ENCODE assay signal across 8 cellular contexts in genomic region chr13:112587767-112588489, GRCh38. TPM values are rescaled to one million over a fixed set of nuclear protein-coding genes. Genes with fewer than 3 reads are reported as not detected.
A peak's percentile ranks its signal among the peaks of the same experiment; 100 is the strongest.
DNase-seq lines count a peak whose midpoint lies in the region; ATAC-seq and TF ChIP-seq lines count a peak whose summit lies in the region.

TSS of gene TUBGCP3 (minus strand) at chr13:112588153. CDS start at chr13:112587980, 173 bp downstream.

- H2AK5ac ChIP-seq in trophoblast cell (ENCODE audit: low read length) = peak within 1 kb of the TSS; percentile 83

- peak within 1 kb of the TSS; percentile 88 for H2AFZ ChIP-seq in trophoblast cell (ENCODE audit: insufficient read depth, low read length, poor library complexity)

- peak; percentile 93 for DNase-seq in GM10266 (ENCODE audit: extremely low spot score)
- no peak for DNase-seq in HFF-Myc (ENCODE audit: extremely low read depth, low read depth)
- DNase-seq in NB4 (ENCODE audit: low read depth) = peak; percentile 94
- peak; percentile 88 for DNase-seq in SW480 (ENCODE audit: low spot score)
- peak; percentile 60 for DNase-seq in activated naive CD8-positive, alpha-beta T cell treated with anti-CD3 and anti-CD28 coated beads, Interleukin-2, amount 50 U/mL, for 16 hours (ENCODE audit: low read depth, low spot score)
- DNase-seq in Right ventricle myocardium superior = peak; percentile 94
- DNase-seq in trophoblast cell = peak; percentile 66 to 80
- peak; percentile 77 to 90 for DNase-seq in tibial artery

- H3K79me1 ChIP-seq in trophoblast cell (ENCODE audit: low read length) = peaks cover 9% of the 10 kb centered on the region

- peaks cover 7% of the 10 kb centered on the region for H3K79me2 ChIP-seq in trophoblast cell (ENCODE audit: control insufficient read depth, insufficient read depth, low read length, poor library complexity)

- H3K9me3 ChIP-seq in trophoblast cell (ENCODE audit: insufficient read depth, low read depth, low read length) (no peaks in the 10 kb centered on the region), tibial artery (no peaks in the 10 kb centered on the region)

- peak within 1 kb of the TSS; percentile 99 for H4K8ac ChIP-seq in trophoblast cell (ENCODE audit: low read depth, low read length)

- H3K9ac ChIP-seq in trophoblast cell (ENCODE audit: low read length) = peak within 1 kb of the TSS; percentile 96

- H3K4me3 ChIP-seq in HFF-Myc (replicated peaks; ENCODE audit: low read depth, low read length) = peak within 1 kb of the TSS; percentile 84
- H3K4me3 ChIP-seq in NB4 (ENCODE audit: low read depth, low read length) = peak within 1 kb of the TSS; percentile 96
- H3K4me3 ChIP-seq in trophoblast cell (ENCODE audit: low read depth, low read length) = peak within 1 kb of the TSS; percentile 99
- H3K4me3 ChIP-seq in tibial artery = peak within 1 kb of the TSS; percentile 77 to 98

- H4K12ac ChIP-seq in trophoblast cell (ENCODE audit: low read depth, low read length) = peak within 1 kb of the TSS; percentile 97

- ATAC-seq in Right ventricle myocardium superior (ENCODE audit: poor library complexity) = peak; percentile 98

- peak within 1 kb of the TSS; percentile 92 for H2BK120ac ChIP-seq in trophoblast cell (ENCODE audit: insufficient read depth, low read length, poor library complexity)

- H3K4me1 ChIP-seq in trophoblast cell (ENCODE audit: control insufficient read depth in 1 of 2, insufficient read depth in 2 of 2, low read length in 2 of 2) (peaks cover 0 to 5% of the 10 kb centered on the region in 2 experiments), tibial artery (peaks cover 0 to 23% (median 7%) of the 10 kb centered on the region in 4 donors)

- H3K14ac ChIP-seq in trophoblast cell (ENCODE audit: low read length) = peak within 1 kb of the TSS; percentile 99

- intact Hi-C loops in Right ventricle myocardium superior (cut with DNase I) = no loop called here
- intact Hi-C loops in tibial artery (cut with DNase I; ENCODE audit: low total_unique reads) = no loop called here

- peak within 1 kb of the TSS; percentile 96 for H3K4ac ChIP-seq in trophoblast cell (ENCODE audit: low read depth, low read length)

- H2BK5ac ChIP-seq in trophoblast cell (ENCODE audit: low read depth, low read length, poor library complexity) = peak within 1 kb of the TSS; percentile 91

- H3K27me3 ChIP-seq in trophoblast cell (ENCODE audit: insufficient read depth, low read length) (no peaks in the 10 kb centered on the region), tibial artery (peaks cover 0 to 3% of the 10 kb centered on the region in 2 donors)

- H2BK12ac ChIP-seq in trophoblast cell (ENCODE audit: low read length) = peak within 1 kb of the TSS; percentile 24

- peak within 1 kb of the TSS; percentile 86 for H3K4me2 ChIP-seq in trophoblast cell (ENCODE audit: low read length)

- H4K91ac ChIP-seq in trophoblast cell (ENCODE audit: low read depth, low read length) = peak within 1 kb of the TSS; percentile 96

- H3K36me3 ChIP-seq in trophoblast cell (ENCODE audit: control insufficient read depth in 1 of 2, insufficient read depth in 2 of 2, low read length in 2 of 2) (no peaks in the 10 kb centered on the region), tibial artery (no peaks in the 10 kb centered on the region)

- TF ChIP-seq CTCF in GM10266 (IDR thresholded peaks at IDR 0.05; ENCODE audit: control insufficient read depth, insufficient read depth, low read depth, missing control alignments) (no peak), HFF-Myc (IDR thresholded peaks at IDR 0.05; ENCODE audit: low read depth, low read length, missing control alignments) (no peak), NB4 (IDR thresholded peaks at IDR 0.05; ENCODE audit: low read depth, low read length) (no peak), tibial artery (IDR thresholded peaks at IDR 0.05) (peak; percentile 26 to 47)

- no peak within 1 kb of the TSS for H3K23ac ChIP-seq in trophoblast cell (ENCODE audit: low read length)

- TF ChIP-seq POLR2A in NB4 (IDR thresholded peaks at IDR 0.05; ENCODE audit: extremely low read depth, insufficient read length) = peak; percentile 91

- peak within 1 kb of the TSS; percentile 99 for H3K18ac ChIP-seq in trophoblast cell (ENCODE audit: low read length)

- H3K27ac ChIP-seq in trophoblast cell (ENCODE audit: low read depth, low read length) (peak within 1 kb of the TSS; percentile 95), tibial artery (peak within 1 kb of the TSS; percentile 85 to 88)

- no CpG with 5 or more reads among the region's 77 CpGs for WGBS in trophoblast cell (ENCODE audit: extremely low coverage, insufficient coverage, insufficient read length)

RNA-seq across cellular contexts. Expression of gene TUBGCP3, which starts in this region (rescaled TPM):
- total RNA-seq in Right ventricle myocardium superior = 14.1 TPM
- polyA plus RNA-seq in trophoblast cell (2013) = 9.9 and 11.1 TPM in 2 replicates

Comparison
In these comparisons a context has a peak if more than half of its experiments do, and no peak if none do; other contexts are left out.
1. CTCF ChIP-seq: peak in tibial artery (2 of 2); none in GM10266 (single experiment), HFF-Myc (single experiment) and NB4 (single experiment).
2. Peak in every context shown above with its lines, with median percentiles within 50 percentile points of each other: H3K4me3 ChIP-seq.